In the genomic region with DNA sequence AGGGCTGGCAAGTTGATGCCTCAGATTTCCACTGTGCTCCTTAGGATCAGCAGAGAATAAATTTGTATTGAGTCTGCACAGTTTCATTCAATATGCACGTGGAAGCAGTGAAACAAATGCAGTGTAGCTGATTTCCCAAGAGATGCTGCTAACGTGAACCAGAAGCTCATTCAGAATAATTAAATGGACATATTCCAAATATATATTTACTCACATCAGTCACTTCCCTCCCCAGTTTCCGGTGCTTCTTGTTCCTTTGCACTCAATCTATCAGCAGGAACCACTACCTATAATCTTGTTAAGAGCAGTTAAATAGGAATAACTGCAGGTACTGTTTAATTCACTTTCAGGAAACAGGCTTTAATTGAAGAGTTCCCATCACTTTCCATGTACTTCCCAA, we compare ENCODE assay signal across 17 cellular contexts.
"Had no signal": no experiment of that assay in that cellular context is flagged by ENCODE, and none has a peak within 500 bp of the region (broad histone marks: within the 10 kb centered on the region; RNA-seq: fewer than 3 reads in every experiment).

No MANE protein-coding gene starts in this region.

- H3K27ac ChIP-seq: SJCRH30 had no signal

- H3K36me3 ChIP-seq: MG63, SJCRH30 had no signal

- H3K9me3 ChIP-seq: MG63, SJCRH30 had no signal

- H3K4me3 ChIP-seq: MG63, SJCRH30 had no signal

- DNase-seq: KBM-7, MG63, NCI-H1092, NCI-H1105 treated with DMSO at 0.1 percent for 48 hours, NCI-H1417 treated with DMSO at 0.1 percent for 48 hours, NCI-H146, NCI-H1694 treated with DMSO at 0.1 percent for 48 hours, NCI-H1930, NCI-H2107, NCI-H2171 treated with DMSO at 0.1 percent for 48 hours, NCI-H446, NCI-H510A, NCI-H524 treated with DMSO at 0.1 percent for 48 hours, NCI-H82, SHP77 treated with DMSO at 0.1 percent for 48 hours, SJCRH30, T-helper 1 cell had no signal

- H3K27me3 ChIP-seq: MG63, SJCRH30 had no signal

- H3K4me1 ChIP-seq: SJCRH30 had no signal
